Comparison of ENCODE assay signal across 8 cellular contexts in genomic region chr5:40754381-40755092, GRCh38. TPM values are rescaled to one million over a fixed set of nuclear protein-coding genes. Genes with fewer than 3 reads are reported as not detected.
DNase-seq lines count a peak whose midpoint lies in the region; ATAC-seq and TF ChIP-seq lines count a peak whose summit lies in the region.

No MANE protein-coding gene starts in this region.

- DNase-seq in AG08396 (ENCODE audit: low spot score) (peak; percentile 22), iris pigment epithelial cell (ENCODE audit: low read depth) (peak; percentile 88), upper lobe of right lung (no peak), LoVo (ENCODE audit: low spot score) (no peak)
- DNase-seq in activated T-helper 2 cell treated with anti-CD3 and anti-CD28 coated beads, Interferon-gamma antibody, Interleukin-2, Interleukin-4, amounts not matched to agents 10 μg/mL and 5 μg/mL and 100 μg/mL, durations not matched to agents 14 hours and 24 hours and 36 hours (ENCODE audit: low spot score) = no peak

- peak overlapping the region; percentile 92 for H2AFZ ChIP-seq in SU-DHL-6 (ENCODE audit: low read depth, low read length, severe bottlenecking)

- H3K9me3 ChIP-seq in SU-DHL-6 (ENCODE audit: insufficient read depth, low read length) = no peaks in the 10 kb centered on the region
- no peaks in the 10 kb centered on the region for H3K9me3 ChIP-seq in upper lobe of right lung

- H3K36me3 ChIP-seq in SU-DHL-6 (ENCODE audit: low read length) = no peaks in the 10 kb centered on the region; the same call in 1 of the 2 replicates
- no peaks in the 10 kb centered on the region for H3K36me3 ChIP-seq in upper lobe of right lung

- peaks cover 37% of the 10 kb centered on the region for H3K36me3 Mint-ChIP-seq in activated T-helper 2 cell treated with anti-CD3 and anti-CD28 coated beads, Interferon-gamma antibody, Interleukin-2, Interleukin-4, amounts not matched to agents 10 μg/mL and 5 μg/mL and 100 μg/mL, durations not matched to agents 14 hours and 24 hours and 36 hours (ENCODE audit: low read depth)

- H3K9me2 ChIP-seq in SU-DHL-6 (replicated peaks; ENCODE audit: insufficient read depth, low read length) = no peaks in the 10 kb centered on the region

- ATAC-seq in GM18867 (IDR thresholded peaks at IDR 0.05; ENCODE audit: unreplicated experiment) = peak; percentile 11
- ATAC-seq in HG03060 (IDR thresholded peaks at IDR 0.05; ENCODE audit: low read depth, unreplicated experiment) = peak; percentile 11
- peak; percentile 3 for ATAC-seq in upper lobe of right lung

- no peaks in the 10 kb centered on the region for H4K20me1 ChIP-seq in SU-DHL-6 (ENCODE audit: low read depth, low read length)

- H3K4me1 ChIP-seq in upper lobe of right lung = peaks cover 10% of the 10 kb centered on the region

- no peaks in the 10 kb centered on the region for H3K27me3 ChIP-seq in SU-DHL-6 (ENCODE audit: low read length)
- no peaks in the 10 kb centered on the region for H3K27me3 ChIP-seq in upper lobe of right lung

- no peaks in the 10 kb centered on the region for H3K27me3 Mint-ChIP-seq in activated T-helper 2 cell treated with anti-CD3 and anti-CD28 coated beads, Interferon-gamma antibody, Interleukin-2, Interleukin-4, amounts not matched to agents 10 μg/mL and 5 μg/mL and 100 μg/mL, durations not matched to agents 14 hours and 24 hours and 36 hours (ENCODE audit: low read depth)

- peaks cover 58% of the 10 kb centered on the region for H3K79me2 ChIP-seq in SU-DHL-6 (ENCODE audit: insufficient read depth, low read length)

- no peak overlapping the region for H3K4me3 Mint-ChIP-seq in activated T-helper 2 cell treated with anti-CD3 and anti-CD28 coated beads, Interferon-gamma antibody, Interleukin-2, Interleukin-4, amounts not matched to agents 10 μg/mL and 5 μg/mL and 100 μg/mL, durations not matched to agents 14 hours and 24 hours and 36 hours (ENCODE audit: low read depth)

- H3K9ac ChIP-seq in SU-DHL-6 (ENCODE audit: low read length) = peak overlapping the region; percentile 91

- peaks cover 8% of the 10 kb centered on the region for H3K4me1 Mint-ChIP-seq in activated T-helper 2 cell treated with anti-CD3 and anti-CD28 coated beads, Interferon-gamma antibody, Interleukin-2, Interleukin-4, amounts not matched to agents 10 μg/mL and 5 μg/mL and 100 μg/mL, durations not matched to agents 14 hours and 24 hours and 36 hours (ENCODE audit: low read depth)

- peak overlapping the region; percentile 85 for H3K4me3 ChIP-seq in SU-DHL-6 (ENCODE audit: insufficient read depth, low read length, poor library complexity, severe bottlenecking)
- H3K4me3 ChIP-seq in upper lobe of right lung = peak overlapping the region; percentile 75

- H3F3A ChIP-seq in SU-DHL-6 (ENCODE audit: insufficient read depth) = peaks cover 16% of the 10 kb centered on the region

- H3K4me2 ChIP-seq in SU-DHL-6 (ENCODE audit: low read depth, low read length, poor library complexity, severe bottlenecking) = peak overlapping the region; percentile 80

- no peak for TF ChIP-seq CTCF in SU-DHL-6 (IDR thresholded peaks at IDR 0.05; ENCODE audit: insufficient read depth, low read length, poor library complexity, severe bottlenecking)
- no peak for TF ChIP-seq CTCF in upper lobe of right lung (IDR thresholded peaks at IDR 0.05)

- no peak overlapping the region for H3K27ac Mint-ChIP-seq in activated T-helper 2 cell treated with anti-CD3 and anti-CD28 coated beads, Interferon-gamma antibody, Interleukin-2, Interleukin-4, amounts not matched to agents 10 μg/mL and 5 μg/mL and 100 μg/mL, durations not matched to agents 14 hours and 24 hours and 36 hours

- H3K27ac ChIP-seq in SU-DHL-6 (ENCODE audit: low read depth, low read length) (peak overlapping the region; percentile 61), upper lobe of right lung (peak overlapping the region; percentile 86)

- intact Hi-C loops in upper lobe of right lung (cut with DNase I) = no loop called here
- intact Hi-C loops in activated T-helper 2 cell treated with anti-CD3 and anti-CD28 coated beads, Interferon-gamma antibody, Interleukin-2, Interleukin-4, amounts not matched to agents 10 μg/mL and 5 μg/mL and 100 μg/mL, durations not matched to agents 14 hours and 24 hours and 36 hours (cut with micrococcal nuclease) = loop anchor here (1.0 to 10.0 kb wide), 11 partner anchors 19 to 1680 kb away; partner anchors contain the start of genes PRKAA1 and RICTOR

- H3K9me3 Mint-ChIP-seq in activated T-helper 2 cell treated with anti-CD3 and anti-CD28 coated beads, Interferon-gamma antibody, Interleukin-2, Interleukin-4, amounts not matched to agents 10 μg/mL and 5 μg/mL and 100 μg/mL, durations not matched to agents 14 hours and 24 hours and 36 hours = no peaks in the 10 kb centered on the region

RNA-seq across cellular contexts. Expression of gene TTC33, which starts 1.2 kb away (rescaled TPM):
- 16.6 TPM for total RNA-seq in upper lobe of right lung
- total RNA-seq in activated T-helper 2 cell treated with anti-CD3 and anti-CD28 coated beads, Interferon-gamma antibody, Interleukin-2, Interleukin-4, amounts not matched to agents 10 μg/mL and 5 μg/mL and 100 μg/mL, durations not matched to agents 14 hours and 24 hours and 36 hours = 29.0 and 29.3 TPM in 2 replicates

RNA-seq across cellular contexts. Expression of gene PRKAA1, which starts 43.6 kb away (rescaled TPM):
- total RNA-seq in upper lobe of right lung = 83.0 TPM
- total RNA-seq in activated T-helper 2 cell treated with anti-CD3 and anti-CD28 coated beads, Interferon-gamma antibody, Interleukin-2, Interleukin-4, amounts not matched to agents 10 μg/mL and 5 μg/mL and 100 μg/mL, durations not matched to agents 14 hours and 24 hours and 36 hours = 61.2 and 61.7 TPM in 2 replicates

Comparison
In these comparisons a context has a peak if more than half of its experiments do, and no peak if none do; other contexts are left out.
1. DNase-seq: peak in AG08396 (single experiment) and iris pigment epithelial cell (single experiment); none in upper lobe of right lung (single experiment), activated T-helper 2 cell treated with anti-CD3 and anti-CD28 coated beads, Interferon-gamma antibody, Interleukin-2, Interleukin-4, amounts not matched to agents 10 μg/mL and 5 μg/mL and 100 μg/mL, durations not matched to agents 14 hours and 24 hours and 36 hours (single experiment) and LoVo (single experiment).
2. Peak in every context shown above with its lines, with median percentiles within 50 percentile points of each other: ATAC-seq.